Comparison of ENCODE assay signal across 15 cellular contexts in the genomic region with DNA sequence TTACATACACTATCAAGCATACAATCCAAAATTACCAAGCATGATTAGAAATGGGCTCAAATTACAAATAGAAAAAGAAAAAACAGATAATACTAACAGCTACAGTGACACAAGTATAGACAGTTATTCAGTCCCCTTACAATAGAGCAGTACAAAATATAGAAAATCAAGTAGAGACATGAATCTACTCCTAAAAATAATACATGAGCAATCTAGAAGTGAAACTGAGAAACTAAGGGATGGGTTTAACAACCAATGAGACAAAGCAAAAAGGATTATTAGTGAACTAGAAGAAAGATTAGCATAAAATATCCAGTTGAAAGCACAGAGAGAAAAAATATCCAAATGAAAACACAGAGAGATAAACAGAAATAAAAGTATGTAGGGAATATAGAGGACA.
A peak's percentile ranks its signal among the peaks of the same experiment; 100 is the strongest.
DNase-seq lines count a peak whose midpoint lies in the region; ATAC-seq and TF ChIP-seq lines count a peak whose summit lies in the region.
"Had no signal": no experiment of that assay in that cellular context is flagged by ENCODE, and none has a peak within 500 bp of the region (broad histone marks: within the 10 kb centered on the region; RNA-seq: fewer than 3 reads in every experiment).

No MANE protein-coding gene starts in this region.

- TF ChIP-seq CTCF in endothelial cell (IDR thresholded peaks at IDR 0.05; ENCODE audit: unreplicated experiment), result no peak
- TF ChIP-seq CTCF in smooth muscle cell (IDR thresholded peaks at IDR 0.05; ENCODE audit: borderline replicate concordance, insufficient read depth, poor library complexity, severe bottlenecking), result no peak

- no peaks in the 10 kb centered on the region for H3K79me2 ChIP-seq in smooth muscle cell (ENCODE audit: low read depth)

- H2AFZ ChIP-seq in smooth muscle cell (ENCODE audit: low read depth), result no peak overlapping the region

- POLR2A ChIA-PET in HEK293T (lab: Yijun Ruan, JAX), result no interaction called here

- no peaks in the 10 kb centered on the region for H3K4me1 ChIP-seq in smooth muscle cell (ENCODE audit: low read depth)

- ATAC-seq in GM18868 (IDR thresholded peaks at IDR 0.05; ENCODE audit: unreplicated experiment), result peak; percentile 80
- ATAC-seq in HG03520 (IDR thresholded peaks at IDR 0.05; ENCODE audit: unreplicated experiment), result peak; percentile 75
- ATAC-seq in GM21447 (IDR thresholded peaks at IDR 0.05; ENCODE audit: unreplicated experiment), result no peak
- ATAC-seq: CD8-positive, alpha-beta T cell; T-helper 17 cell had no signal

- H3K27ac ChIP-seq in smooth muscle cell (ENCODE audit: low read depth), result no peak overlapping the region

- H3F3A ChIP-seq in smooth muscle cell (ENCODE audit: low read depth), result no peaks in the 10 kb centered on the region

- no peak overlapping the region for H3K4me3 Mint-ChIP-seq in endothelial cell (ENCODE audit: unreplicated experiment)
- H3K4me3 Mint-ChIP-seq: CD8-positive, alpha-beta T cell; T-helper 17 cell had no signal

- H3K4me3 ChIP-seq in smooth muscle cell, result no peak overlapping the region
- H3K4me3 ChIP-seq: MG63 had no signal

- no peak overlapping the region for H3K4me2 ChIP-seq in smooth muscle cell

- no peaks in the 10 kb centered on the region for H3K36me3 ChIP-seq in smooth muscle cell (ENCODE audit: low read depth)
- H3K36me3 ChIP-seq: MG63 had no signal

- no peak overlapping the region for H3K9ac ChIP-seq in smooth muscle cell (ENCODE audit: low read depth)

- CTCF ChIA-PET in HEK293T (lab: Yijun Ruan, JAX), result no interaction called here

- H4K20me1 ChIP-seq in smooth muscle cell (ENCODE audit: low read depth), result no peaks in the 10 kb centered on the region

- no peaks in the 10 kb centered on the region for H3K27me3 Mint-ChIP-seq in endothelial cell (ENCODE audit: unreplicated experiment)

- H3K9me3 ChIP-seq in smooth muscle cell (replicated peaks; ENCODE audit: low read depth), result no peaks in the 10 kb centered on the region
- H3K9me3 ChIP-seq: MG63 had no signal

- no peaks in the 10 kb centered on the region for H3K27me3 ChIP-seq in smooth muscle cell (ENCODE audit: low read depth)
- H3K27me3 ChIP-seq: MG63 had no signal

- no peak overlapping the region for H3K27ac Mint-ChIP-seq in endothelial cell (ENCODE audit: unreplicated experiment)
- H3K27ac Mint-ChIP-seq: CD8-positive, alpha-beta T cell; T-helper 17 cell had no signal

- DNase-seq in HEK293T (ENCODE audit: extremely low spot score) (no peak), endothelial cell (ENCODE audit: low spot score) (no peak), NCI-H446 (lab: John Stamatoyannopoulos, UW) (no peak), smooth muscle cell (lab: John Stamatoyannopoulos, UW; ENCODE audit: unreplicated experiment) (no peak)
- DNase-seq: CD8-positive, alpha-beta T cell; EL; HCEC 1CT; MG63; NCI-H2029 treated with DMSO at 0.1 percent for 48 hours; NCI-H510A treated with DMSO at 0.1 percent for 48 hours; SHP77 treated with DMSO at 0.1 percent for 48 hours; T-helper 17 cell had no signal

- H3K9me3 Mint-ChIP-seq in endothelial cell (ENCODE audit: unreplicated experiment), result no peaks in the 10 kb centered on the region
- H3K9me3 Mint-ChIP-seq: CD8-positive, alpha-beta T cell had no signal

- H3K4me1 Mint-ChIP-seq in endothelial cell (ENCODE audit: unreplicated experiment), result no peaks in the 10 kb centered on the region
- H3K4me1 Mint-ChIP-seq: T-helper 17 cell had no signal

- H3K36me3 Mint-ChIP-seq in endothelial cell (ENCODE audit: low read depth, unreplicated experiment), result no peaks in the 10 kb centered on the region
- H3K36me3 Mint-ChIP-seq: CD8-positive, alpha-beta T cell had no signal

TF ChIP-seq in HEK293T, 16 proteins besides CTCF, POLR2A, EP300 and RAD21:
- TF ChIP-seq TARDBP (IDR thresholded peaks at IDR 0.05) (peak; percentile 45; the same call in 1 of the 2 replicates), CTBP1 (IDR thresholded peaks at IDR 0.05; ENCODE audit: borderline replicate concordance) (no peak), LEF1 (IDR thresholded peaks at IDR 0.05; ENCODE audit: borderline replicate concordance) (no peak)
